In the genomic region with DNA sequence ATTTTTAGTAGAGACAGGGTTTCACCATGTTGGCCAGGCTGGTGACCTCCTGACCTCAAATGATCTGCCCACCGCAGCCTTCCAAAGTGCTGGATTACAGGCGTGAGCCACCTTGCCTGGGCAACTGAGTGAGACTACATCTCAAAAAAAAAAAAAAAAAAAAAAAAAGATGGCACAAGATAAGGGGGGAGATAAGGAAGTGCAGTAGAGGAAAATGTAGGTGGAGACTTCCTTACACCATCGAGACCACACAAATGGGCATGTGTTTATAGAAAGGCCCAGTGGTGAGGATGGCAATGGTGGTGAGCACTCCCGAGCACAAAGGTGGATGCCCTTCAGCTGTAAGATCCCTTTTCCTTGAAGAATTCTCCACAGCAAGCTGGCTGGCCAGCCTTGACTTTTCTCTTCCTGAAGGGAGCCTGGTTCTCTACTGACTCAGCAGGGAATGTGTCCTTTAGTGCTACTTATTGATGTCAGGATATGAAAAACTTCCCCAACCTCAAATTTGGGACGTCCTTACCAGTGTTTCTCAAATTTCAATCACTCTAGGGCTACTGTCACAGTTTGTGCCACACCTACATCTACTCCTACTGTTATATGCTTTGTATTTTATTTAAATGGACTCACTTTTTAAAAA, we compare ENCODE assay signal across 14 cellular contexts. TPM values are rescaled to one million over a fixed set of nuclear protein-coding genes. Genes with fewer than 3 reads are reported as not detected.
DNase-seq lines count a peak whose midpoint lies in the region; ATAC-seq and TF ChIP-seq lines count a peak whose summit lies in the region.
"Had no signal": no experiment of that assay in that cellular context is flagged by ENCODE, and none has a peak within 500 bp of the region (broad histone marks: within the 10 kb centered on the region; RNA-seq: fewer than 3 reads in every experiment).

No MANE protein-coding gene starts in this region.

- no peak for TF ChIP-seq EP300 in gastroesophageal sphincter (IDR thresholded peaks at IDR 0.05)

- H3K27ac ChIP-seq in CD4-positive, alpha-beta memory T cell (ENCODE audit: low read depth, low read length): no peak overlapping the region
- H3K27ac ChIP-seq in gastroesophageal sphincter (peak overlapping the region; percentile 66 to 94 (median 91)), spleen (peak overlapping the region in 7 of 8 donors; percentile 41 to 90 (median 82))

- no peaks in the 10 kb centered on the region for H3K9me3 ChIP-seq in CD4-positive, alpha-beta memory T cell (ENCODE audit: control insufficient read depth in 1 of 2, low read length in 2 of 2)
- H3K9me3 ChIP-seq in gastroesophageal sphincter (no peaks in the 10 kb centered on the region), spleen (no peaks in the 10 kb centered on the region)

- no peak for TF ChIP-seq POLR2A in gastroesophageal sphincter (IDR thresholded peaks at IDR 0.05)
- no peak for TF ChIP-seq POLR2A in spleen (IDR thresholded peaks at IDR 0.05)

- H3K36me3 ChIP-seq in CD4-positive, alpha-beta memory T cell (ENCODE audit: insufficient read depth, low read length): no peaks in the 10 kb centered on the region
- H3K36me3 ChIP-seq in gastroesophageal sphincter (no peaks in the 10 kb centered on the region), spleen (peaks cover 0 to 47% (median 0%) of the 10 kb centered on the region in 6 donors)

- CTCF ChIA-PET in CD4-positive, alpha-beta memory T cell (lab: Charles Lee; ENCODE audit: partially characterized antibody): interaction anchor here (0.9 to 1.0 kb wide), 2 partner anchors 165 to 276 kb away, joined by 3 read pairs; no protein-coding TSS in a partner anchor

- H3K27ac Mint-ChIP-seq in CD4-positive, alpha-beta memory T cell: peak overlapping the region in 5 of 7 donors; percentile 8 to 65 (median 57)
- H3K27ac Mint-ChIP-seq: activated CD8-positive, alpha-beta T cell treated with anti-CD3 and anti-CD28 coated beads, Interleukin-2, amount 10 ng/mL, durations not matched to agents 7 days and 5 days; nephron had no signal

- ATAC-seq in gastroesophageal sphincter: no peak
- ATAC-seq: activated CD8-positive, alpha-beta T cell treated with anti-CD3 and anti-CD28 coated beads, Interleukin-2, amount 10 ng/mL, durations not matched to agents 7 days and 5 days had no signal

- TF ChIP-seq CTCF in gastroesophageal sphincter (IDR thresholded peaks at IDR 0.05): no peak
- no peak for TF ChIP-seq CTCF in spleen (IDR thresholded peaks at IDR 0.05 in 8 of 11, conservative IDR thresholded peaks at IDR 0.05 in 3 of 11)

- DNase-seq in CD4-positive, alpha-beta memory T cell: no peak
- DNase-seq in SW480 (ENCODE audit: low spot score): peak; percentile 25
- DNase-seq in spleen: no peak
- no peak for DNase-seq in NAMALWA (ENCODE audit: low spot score)
- DNase-seq in GF-D8 (lab: John Stamatoyannopoulos, UW): no peak
- DNase-seq in activated CD8-positive, alpha-beta memory T cell treated with anti-CD3 and anti-CD28 coated beads for 24 hours: no peak
- DNase-seq in UCSD-AML1 (lab: John Stamatoyannopoulos, UW; ENCODE audit: unreplicated experiment): no peak
- DNase-seq: activated CD8-positive, alpha-beta T cell treated with anti-CD3 and anti-CD28 coated beads, Interleukin-2, amount 10 ng/mL, durations not matched to agents 7 days and 5 days; activated naive CD4-positive, alpha-beta T cell treated with Interleukin-2 at 50 U/mL for 16 hours; cerebellar nuclear complex; H7; NCI-H446 treated with DMSO at 0.1 percent for 48 hours had no signal

- no peaks in the 10 kb centered on the region for H3K27me3 Mint-ChIP-seq in CD4-positive, alpha-beta memory T cell

- peaks cover 24 to 47% (median 34%) of the 10 kb centered on the region in 4 donors for H3K4me1 Mint-ChIP-seq in CD4-positive, alpha-beta memory T cell

- H3K27me3 ChIP-seq in CD4-positive, alpha-beta memory T cell (ENCODE audit: insufficient read depth, low read length): no peaks in the 10 kb centered on the region
- H3K27me3 ChIP-seq in gastroesophageal sphincter (no peaks in the 10 kb centered on the region), spleen (replicated peaks in 1 of 7) (no peaks in the 10 kb centered on the region)

- H3K4me1 ChIP-seq in CD4-positive, alpha-beta memory T cell (ENCODE audit: insufficient read depth, low read length): peaks cover 19% of the 10 kb centered on the region
- H3K4me1 ChIP-seq in gastroesophageal sphincter (peaks cover 23 to 94% (median 52%) of the 10 kb centered on the region in 3 donors), spleen (peaks cover 36 to 96% (median 64%) of the 10 kb centered on the region in 6 donors)

- peak overlapping the region in 2 of 8 donors; percentile 26 to 50 for H3K4me3 Mint-ChIP-seq in CD4-positive, alpha-beta memory T cell
- H3K4me3 Mint-ChIP-seq: activated CD8-positive, alpha-beta T cell treated with anti-CD3 and anti-CD28 coated beads, Interleukin-2, amount 10 ng/mL, durations not matched to agents 7 days and 5 days; nephron had no signal

- intact Hi-C loops in CD4-positive, alpha-beta memory T cell (cut with micrococcal nuclease): no loop called here
- intact Hi-C loops in spleen (cut with DNase I; ENCODE audit: low total_unique reads): no loop called here

- H3K4me3 ChIP-seq in CD4-positive, alpha-beta memory T cell (ENCODE audit: low read length in 2 of 2): no peak overlapping the region
- H3K4me3 ChIP-seq in gastroesophageal sphincter (no peak overlapping the region), spleen (no peak overlapping the region)

- H3K36me3 Mint-ChIP-seq in CD4-positive, alpha-beta memory T cell: peaks cover 0 to 8% of the 10 kb centered on the region in 2 donors

- 47 to 84% methylated on average over 3 to 5 of the region's 5 CpGs for WGBS in gastroesophageal sphincter (ENCODE audit: low coverage in 1 of 2), 2 donors
- 45 to 64% (median 53%) methylated on average over 5 of the region's 5 CpGs for WGBS in spleen, 5 donors

- POLR2A ChIA-PET in CD4-positive, alpha-beta memory T cell (lab: Charles Lee; ENCODE audit: partially characterized antibody): interaction anchor here (0.8 to 3.9 kb wide), 2 partner anchors 90 to 91 kb away, joined by 3 to 18 read pairs; a partner anchor contains a TSS

- H3K9me3 Mint-ChIP-seq in CD4-positive, alpha-beta memory T cell: peaks cover 0 to 2% (median 0%) of the 10 kb centered on the region in 8 donors
- H3K9me3 Mint-ChIP-seq: nephron had no signal

RNA-seq across cellular contexts. Expression of a gene that starts 28.2 kb away (rescaled TPM):
- 10 to 100 TPM; 45.8 to 51.0 TPM for total RNA-seq in CD4-positive, alpha-beta memory T cell
- polyA plus RNA-seq in CD4-positive, alpha-beta memory T cell: 10 to 100 TPM; 10.6 to 18.8 TPM
- total RNA-seq in gastroesophageal sphincter (100 to 1,000 TPM; 116 to 172 (median 144) TPM), spleen (100 to 1,000 TPM in 6 of 7 donors, 10 to 100 TPM in 1; 96.6 to 166 (median 143) TPM)
- polyA plus RNA-seq in spleen: 10 to 100 TPM; 36.9 to 84.6 (median 46.8) TPM
